In the genomic region with DNA sequence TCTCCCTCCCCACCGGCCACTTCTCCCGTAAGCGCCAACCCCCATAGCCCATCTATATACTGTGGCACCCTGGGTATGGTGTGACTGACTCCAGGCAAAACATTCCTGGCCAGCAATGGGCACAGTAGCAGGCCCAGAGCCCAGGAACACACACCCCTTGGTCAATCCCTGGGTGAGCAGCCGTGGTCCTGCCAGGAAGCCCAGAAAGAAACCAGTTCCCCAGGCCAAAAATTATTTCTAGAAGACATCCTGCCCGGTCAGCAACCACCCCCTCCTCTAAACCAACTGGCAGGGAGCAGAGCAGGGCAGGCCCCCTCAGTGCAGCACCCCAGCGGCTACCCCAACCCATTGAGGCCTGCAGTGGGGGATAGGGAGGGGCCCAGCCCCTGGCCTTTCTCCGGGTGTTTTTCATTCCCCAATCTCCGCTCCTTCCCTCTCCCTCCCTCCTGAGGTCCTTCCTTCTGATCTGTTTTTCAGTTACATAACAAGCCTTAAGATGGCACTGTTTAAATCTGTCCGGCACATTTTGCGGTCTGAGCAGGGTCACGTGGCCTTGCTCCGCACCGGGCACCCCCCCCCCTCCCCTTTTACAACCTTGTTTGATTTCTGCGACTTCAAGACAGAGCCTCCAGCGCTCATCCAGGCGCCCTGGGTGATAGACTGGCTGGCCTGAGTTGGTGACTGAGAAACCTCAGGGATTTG, we compare ENCODE assay signal across 9 cellular contexts. TPM values are rescaled to one million over a fixed set of nuclear protein-coding genes. Genes with fewer than 3 reads are reported as not detected.
DNase-seq lines count a peak whose midpoint lies in the region; TF ChIP-seq lines count a peak whose summit lies in the region.
"Had no signal": no experiment of that assay in that cellular context is flagged by ENCODE, and none has a peak within 500 bp of the region (broad histone marks: within the 10 kb centered on the region; RNA-seq: fewer than 3 reads in every experiment).

No MANE protein-coding gene starts in this region.

- no peak for DNase-seq in AG09309 (ENCODE audit: low read depth)
- DNase-seq in GM12865 (ENCODE audit: low read depth): peak; percentile 13
- peak; percentile 87 for DNase-seq in OCI-LY7 (ENCODE audit: low spot score)
- peak; percentile 90 for DNase-seq in cerebellar cortex (ENCODE audit: low spot score)
- no peak for DNase-seq in GM19238 (ENCODE audit: insufficient read length, low spot score)
- no peak for DNase-seq in NCI-H774 (lab: John Stamatoyannopoulos, UW)
- DNase-seq in middle frontal gyrus (ENCODE audit: extremely low spot score, low spot score): no peak

- BruUV-seq in OCI-LY7 (replicated peaks; lab: Mats Ljungman, UMichigan): no TSS peak

- no peaks in the 10 kb centered on the region for H4K20me1 ChIP-seq in OCI-LY7 (ENCODE audit: insufficient read depth, low read length)
- no peaks in the 10 kb centered on the region for H4K20me1 ChIP-seq in neural cell (ENCODE audit: insufficient read depth)

- TF ChIP-seq RAD21 in neural cell (conservative IDR thresholded peaks at IDR 0.05): peak; percentile 45

- H3K27ac ChIP-seq in OCI-LY7 (ENCODE audit: low read depth, low read length, poor library complexity, severe bottlenecking) (peak overlapping the region; percentile 0), neural cell (ENCODE audit: low read length) (no peak overlapping the region)

- H3K36me3 ChIP-seq in OCI-LY7 (ENCODE audit: insufficient read depth, low read length) (no peaks in the 10 kb centered on the region), neural cell (ENCODE audit: insufficient read depth, low read length) (no peaks in the 10 kb centered on the region)

- no peak overlapping the region for H3K4me3 ChIP-seq in AG09309 (ENCODE audit: control insufficient read depth, low read depth, low read length)
- H3K4me3 ChIP-seq in GM12865 (ENCODE audit: low read depth, low read length): no peak overlapping the region
- peak overlapping the region; percentile 25 for H3K4me3 ChIP-seq in OCI-LY7 (ENCODE audit: low read depth, low read length, poor library complexity, severe bottlenecking)
- peak overlapping the region; percentile 66 for H3K4me3 ChIP-seq in neural cell (ENCODE audit: low read length)

- H3K79me2 ChIP-seq in OCI-LY7 (ENCODE audit: insufficient read depth, low read depth, low read length): no peaks in the 10 kb centered on the region
- H3K79me2 ChIP-seq in neural cell (replicated peaks; ENCODE audit: insufficient read depth, low read length): no peaks in the 10 kb centered on the region

- no peaks in the 10 kb centered on the region for H3K9me2 ChIP-seq in OCI-LY7 (ENCODE audit: insufficient read depth, low read length)
- H3K9me2 ChIP-seq in neural cell (ENCODE audit: insufficient read depth, low read length): no peaks in the 10 kb centered on the region

- no peak overlapping the region for H3K9ac ChIP-seq in neural cell (ENCODE audit: low read length)

- POLR2A ChIA-PET in OCI-LY7 (lab: Charles Lee): no interaction called here

- no peak for TF ChIP-seq EP300 in neural cell (conservative IDR thresholded peaks at IDR 0.05; ENCODE audit: poor library complexity, severe bottlenecking)

- H3K4me2 ChIP-seq in OCI-LY7 (ENCODE audit: low read length): peak overlapping the region; percentile 65
- peak overlapping the region; percentile 46 for H3K4me2 ChIP-seq in neural cell (ENCODE audit: low read length)

- H3K9me3 ChIP-seq in OCI-LY7 (ENCODE audit: low read length): no peaks in the 10 kb centered on the region
- no peaks in the 10 kb centered on the region for H3K9me3 ChIP-seq in neural cell (ENCODE audit: low read length)

- H3K27me3 ChIP-seq in neural cell (ENCODE audit: insufficient read depth, low read depth, low read length): peaks cover 55% of the 10 kb centered on the region

- peaks cover 18% of the 10 kb centered on the region for H3K4me1 ChIP-seq in OCI-LY7 (ENCODE audit: insufficient read depth, low read length, poor library complexity, severe bottlenecking)

- peak overlapping the region; percentile 59 for H2AFZ ChIP-seq in OCI-LY7 (ENCODE audit: low read length)
- no peak overlapping the region for H2AFZ ChIP-seq in neural cell (ENCODE audit: low read depth, low read length)

- H3F3A ChIP-seq in neural cell (ENCODE audit: insufficient read depth, low read length, poor library complexity, severe bottlenecking): no peaks in the 10 kb centered on the region

- peak; percentile 21 for TF ChIP-seq CTCF in AG09309 (IDR thresholded peaks at IDR 0.05; ENCODE audit: control insufficient read depth, insufficient read depth, low read depth, low read length, missing control alignments)
- no peak for TF ChIP-seq CTCF in GM12865 (IDR thresholded peaks at IDR 0.05; ENCODE audit: insufficient read depth, low read depth, low read length, missing control alignments)
- TF ChIP-seq CTCF in OCI-LY7 (conservative IDR thresholded peaks at IDR 0.05; ENCODE audit: low read length): peak; percentile 78
- peak; percentile 58 for TF ChIP-seq CTCF in neural cell (IDR thresholded peaks at IDR 0.05; ENCODE audit: poor library complexity, severe bottlenecking)

- intact Hi-C loops in OCI-LY7 (cut with micrococcal nuclease; ENCODE audit: unreplicated experiment): loop anchor here (1.0 kb wide), 1 partner anchor 101 kb away; no protein-coding TSS in a partner anchor

- CTCF ChIA-PET in OCI-LY7 (lab: Charles Lee; ENCODE audit: unreplicated experiment): interaction anchor here (0.6 to 1.4 kb wide), 3 partner anchors 46 to 496 kb away, joined by 3 to 4 read pairs (median 3); no protein-coding TSS in a partner anchor

TF ChIP-seq in neural cell, 6 proteins besides CTCF, POLR2A, EP300 and RAD21:
- TF ChIP-seq SMC3 (conservative IDR thresholded peaks at IDR 0.05; ENCODE audit: poor library complexity) (peak; percentile 59), EZH2 (IDR thresholded peaks at IDR 0.05; ENCODE audit: borderline replicate concordance, insufficient read depth, low read length, poor library complexity, severe bottlenecking) (no peak)

RNA-seq across cellular contexts. Expression of a gene that starts 2.0 kb away (rescaled TPM):
- 0.22 TPM in 1 of 2 replicates, not detected in the other for total RNA-seq in OCI-LY7 (2014; rRNA removed; shearing (Covaris generic))
- total RNA-seq in OCI-LY7 (2022): not detected in 2 replicates
- 0.22 and 0.56 TPM in 2 replicates for polyA plus RNA-seq in neural cell
- 0.97 and 1.2 TPM in 2 replicates for polyA minus RNA-seq in neural cell
- total RNA-seq: kidney epithelial cell had no signal

RNA-seq across cellular contexts. Expression of a gene that starts 59.4 kb away (rescaled TPM):
- 19.2 and 22.4 TPM in 2 replicates for total RNA-seq in OCI-LY7 (2014; rRNA removed; shearing (Covaris generic))
- 33.1 and 39.4 TPM in 2 replicates for total RNA-seq in OCI-LY7 (2022)
- polyA plus RNA-seq in neural cell: 31.2 and 40.6 TPM in 2 replicates
- 25.8 and 33.1 TPM in 2 replicates for polyA minus RNA-seq in neural cell

Comparison
In these comparisons a context has a peak if more than half of its experiments do, and no peak if none do; other contexts are left out.
1. DNase-seq: peak in GM12865 (single experiment), OCI-LY7 (single experiment) and cerebellar cortex (single experiment); none in AG09309 (single experiment), GM19238 (single experiment), NCI-H774 (single experiment) and middle frontal gyrus (single experiment).
2. H3K4me3 ChIP-seq: peak in OCI-LY7 (single experiment) and neural cell (single experiment); none in AG09309 (single experiment) and GM12865 (single experiment).